In the genomic region with DNA sequence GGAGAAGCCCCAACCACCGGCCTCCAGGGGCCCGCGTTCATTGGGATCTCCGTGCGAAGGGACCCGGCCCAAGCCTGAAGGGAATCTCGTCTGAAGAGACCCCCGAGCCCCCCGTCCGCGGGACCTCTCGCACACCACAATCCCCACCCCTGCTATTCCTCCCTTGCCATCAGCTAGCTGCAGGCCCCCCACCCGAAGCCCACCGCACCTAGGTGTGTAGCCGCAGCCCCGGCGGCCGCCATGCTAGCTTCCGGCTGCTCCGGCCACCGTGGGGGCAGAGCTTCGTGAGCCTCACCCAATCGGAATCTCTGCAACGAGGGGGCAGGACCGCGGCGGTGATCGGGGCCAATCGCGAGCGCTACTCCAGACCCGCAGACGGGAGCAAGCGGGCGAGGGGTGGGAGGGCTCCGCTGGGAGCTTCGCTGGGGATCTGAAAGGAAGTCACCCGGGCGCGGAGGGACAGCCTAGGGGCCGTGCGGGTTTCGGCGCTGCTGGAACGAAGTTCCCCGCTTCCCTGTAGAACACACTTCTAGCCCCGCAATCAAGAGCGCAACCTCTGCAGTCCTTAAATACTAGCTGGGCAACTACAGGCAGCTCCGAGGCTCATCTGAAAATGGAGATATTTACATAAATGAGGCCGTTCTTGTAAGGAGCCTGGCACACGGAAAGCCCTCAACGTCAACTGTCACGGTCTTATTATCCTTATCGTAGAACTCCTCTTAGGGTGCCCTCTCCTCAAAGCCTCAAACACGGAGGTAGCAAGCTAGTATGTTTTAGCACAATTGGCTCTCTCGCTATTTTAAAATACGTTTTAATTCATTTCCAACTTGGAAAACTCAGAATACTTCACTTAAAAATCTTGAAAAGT, we compare ENCODE assay signal across 8 cellular contexts. TPM values are rescaled to one million over a fixed set of nuclear protein-coding genes. Genes with fewer than 3 reads are reported as not detected.
DNase-seq lines count a peak whose midpoint lies in the region; ATAC-seq and TF ChIP-seq lines count a peak whose summit lies in the region.

Gene PIGS, minus strand, starts transcription at position 270 of the 868 bp plus-strand sequence. Its CDS starts 28 bp downstream, at position 242.

- H3K9ac ChIP-seq in skeletal muscle tissue (ENCODE audit: low read depth in 1 of 3, low read length in 3 of 3): peak within 1 kb of the TSS; percentile 93 to 94 (median 94)

- H3K4me1 ChIP-seq in A673 (ENCODE audit: insufficient read depth, low read length, poor library complexity, severe bottlenecking) (peaks cover 15% of the 10 kb centered on the region), breast epithelium (no peaks in the 10 kb centered on the region), skeletal muscle tissue (ENCODE audit: control insufficient read depth in 3 of 3, insufficient read depth in 3 of 3, low read length in 3 of 3) (peaks cover 18 to 24% (median 18%) of the 10 kb centered on the region in 3 donors)

- peak within 1 kb of the TSS; percentile 65 for H3K27ac ChIP-seq in A673 (ENCODE audit: low read depth, low read length, poor library complexity, severe bottlenecking)
- peak within 1 kb of the TSS; percentile 80 for H3K27ac ChIP-seq in WERI-Rb-1
- H3K27ac ChIP-seq in breast epithelium: peak within 1 kb of the TSS; percentile 90 to 91
- H3K27ac ChIP-seq in skeletal muscle tissue (ENCODE audit: low read depth, low read length): peak within 1 kb of the TSS; percentile 69

- peak; percentile 87 for ATAC-seq in GM18867 (IDR thresholded peaks at IDR 0.05; ENCODE audit: unreplicated experiment)
- ATAC-seq in HG03108 (IDR thresholded peaks at IDR 0.05; ENCODE audit: unreplicated experiment): peak; percentile 75

- TF ChIP-seq CTCF in A673 (conservative IDR thresholded peaks at IDR 0.05; ENCODE audit: low read depth, low read length) (no peak), WERI-Rb-1 (IDR thresholded peaks at IDR 0.05; ENCODE audit: low read depth, low read length) (no peak), breast epithelium (IDR thresholded peaks at IDR 0.05) (no peak)

- TF ChIP-seq POLR2A in breast epithelium (IDR thresholded peaks at IDR 0.05): peak; percentile 47

- no TSS peak for BruUV-seq in A673 (replicated peaks; lab: Mats Ljungman, UMichigan)

- H3K9me3 ChIP-seq in A673 (ENCODE audit: low read depth, low read length, poor library complexity, severe bottlenecking) (no peaks in the 10 kb centered on the region), WERI-Rb-1 (ENCODE audit: severe bottlenecking) (no peaks in the 10 kb centered on the region), breast epithelium (no peaks in the 10 kb centered on the region), iPS-18c (ENCODE audit: control insufficient read depth, insufficient read depth, low read length) (no peaks in the 10 kb centered on the region), skeletal muscle tissue (ENCODE audit: control insufficient read depth in 3 of 3, low read length in 3 of 3) (no peaks in the 10 kb centered on the region)

- H3K4me3 ChIP-seq in A673 (ENCODE audit: low read depth, low read length, poor library complexity, severe bottlenecking) (peak within 1 kb of the TSS; percentile 81), WERI-Rb-1 (ENCODE audit: low read depth, low read length) (peak within 1 kb of the TSS; percentile 55), breast epithelium (peak within 1 kb of the TSS; percentile 77 to 99 (median 94)), iPS-18c (ENCODE audit: insufficient read depth, low read depth, low read length) (peak within 1 kb of the TSS; percentile 94), skeletal muscle tissue (ENCODE audit: low read length in 3 of 3) (peak within 1 kb of the TSS; percentile 93 to 96 (median 94))

- DNase-seq in A673 (ENCODE audit: low spot score) (peak; percentile 97), NCI-H2196 (lab: John Stamatoyannopoulos, UW; ENCODE audit: unreplicated experiment) (peak; percentile 79), WERI-Rb-1 (peak; percentile 97), breast epithelium (ENCODE audit: low spot score in 2 of 2) (peak; percentile 91 to 94)

- H3K36me3 ChIP-seq in A673 (ENCODE audit: insufficient read depth, low read length, poor library complexity, severe bottlenecking) (peaks cover 3% of the 10 kb centered on the region), WERI-Rb-1 (peaks cover 22% of the 10 kb centered on the region), breast epithelium (no peaks in the 10 kb centered on the region), skeletal muscle tissue (ENCODE audit: control insufficient read depth in 3 of 3, insufficient read depth in 3 of 3, low read length in 3 of 3) (peaks cover 0 to 3% (median 2%) of the 10 kb centered on the region in 3 donors)

- POLR2A ChIA-PET in A673 (lab: Charles Lee; ENCODE audit: low non-redundant PET): interaction anchor here (0.6 kb wide), 2 partner anchors 271 to 1365 kb away, joined by 3 to 11 read pairs; no protein-coding TSS in a partner anchor

- H3K27me3 ChIP-seq in A673 (replicated peaks; ENCODE audit: insufficient read depth, low read depth, low read length, poor library complexity) (no peaks in the 10 kb centered on the region), WERI-Rb-1 (ENCODE audit: insufficient read depth, low read depth, severe bottlenecking) (no peaks in the 10 kb centered on the region), breast epithelium (no peaks in the 10 kb centered on the region), skeletal muscle tissue (ENCODE audit: control insufficient read depth in 3 of 3, insufficient read depth in 3 of 3, low read length in 3 of 3) (no peaks in the 10 kb centered on the region)

- CTCF ChIA-PET in A673 (lab: Charles Lee): no interaction called here

- intact Hi-C loops in A673 (cut with micrococcal nuclease; ENCODE audit: unreplicated experiment): loop anchor here (2.0 kb wide), 1 partner anchor 19 kb away; the partner anchor contains the start of gene UNC119
- intact Hi-C loops in breast epithelium (cut with DNase I; ENCODE audit: low total_unique reads): no loop called here

RNA-seq across cellular contexts. Expression of gene PIGS, which starts in this region (rescaled TPM):
- total RNA-seq in A673 (2021): 51.6 and 64.8 TPM in 2 replicates
- 10 to 100 TPM; 35.4 to 63.5 (median 53.3) TPM for total RNA-seq in breast epithelium
- 19.3 TPM for total RNA-seq in skeletal muscle tissue

Comparison
In these comparisons a context has a peak if more than half of its experiments do, and no peak if none do; other contexts are left out.
1. Peak in every context shown above with its lines: DNase-seq, ATAC-seq, H3K4me3 ChIP-seq and H3K27ac ChIP-seq.